Comparison of ENCODE assay signal across 8 cellular contexts in the genomic region with DNA sequence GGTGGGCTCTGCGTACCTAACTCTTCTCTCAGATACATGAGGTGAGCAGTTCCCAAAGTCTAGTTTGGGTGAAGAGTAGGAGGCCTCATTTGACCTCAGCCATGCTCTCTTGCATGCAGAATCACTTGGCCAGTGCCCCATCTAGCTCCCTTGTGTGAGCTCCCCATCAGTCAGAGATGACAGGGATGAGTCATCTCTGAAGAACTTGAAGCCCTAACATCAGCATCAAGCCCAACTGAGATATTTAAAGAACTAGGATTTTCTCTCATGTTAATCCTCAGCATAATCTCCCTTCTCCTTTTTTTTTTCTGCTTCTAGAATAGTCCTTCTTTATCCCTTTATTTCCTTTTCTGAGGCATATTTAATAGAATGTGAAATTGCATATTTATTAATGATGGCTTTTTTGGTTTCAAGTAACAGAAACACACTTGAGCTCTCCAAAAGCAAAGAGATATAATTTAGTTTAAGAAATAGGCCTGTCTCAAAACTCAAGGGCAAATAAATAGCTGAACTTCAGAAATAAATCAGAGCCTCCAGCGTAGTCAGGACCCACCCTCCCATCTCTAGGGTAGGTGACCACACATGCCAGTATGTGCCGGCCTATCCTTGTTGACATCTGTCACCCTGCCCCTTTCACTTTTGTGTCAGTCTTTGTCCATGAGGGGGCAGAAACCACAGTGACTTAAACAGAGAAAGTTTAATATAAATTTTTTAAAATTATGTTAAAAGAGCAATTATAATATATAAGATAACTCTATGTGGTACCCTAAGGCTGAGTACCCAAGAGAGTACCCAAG.
DNase-seq lines count a peak whose midpoint lies in the region; ATAC-seq and TF ChIP-seq lines count a peak whose summit lies in the region.

No MANE protein-coding gene starts in this region.

- no peak for TF ChIP-seq POLR2A in esophagus squamous epithelium (IDR thresholded peaks at IDR 0.05)

- ATAC-seq in GM21367 (IDR thresholded peaks at IDR 0.05; ENCODE audit: unreplicated experiment): peak; percentile 86
- ATAC-seq in HG03565 (IDR thresholded peaks at IDR 0.05; ENCODE audit: unreplicated experiment): peak; percentile 79

- WGBS in esophagus squamous epithelium, 2 donors: 61 to 85% methylated on average over 3 of the region's 3 CpGs

- peak; percentile 13 for DNase-seq in DMS53 treated with DMSO at 0.1 percent for 48 hours (lab: John Stamatoyannopoulos, UW; ENCODE audit: unreplicated experiment)
- DNase-seq in dermis blood vessel endothelial cell: peak; percentile 27
- no peak for DNase-seq in Ammon's horn (ENCODE audit: low spot score)
- no peak for DNase-seq in NCI-H1930 (lab: John Stamatoyannopoulos, UW)
- no peak for DNase-seq in NCI-H1694 (lab: John Stamatoyannopoulos, UW)
- no peak for DNase-seq in esophagus squamous epithelium (lab: John Stamatoyannopoulos, UW)

- H3K27me3 ChIP-seq in esophagus squamous epithelium: no peaks in the 10 kb centered on the region

- intact Hi-C loops in esophagus squamous epithelium (cut with DNase I): no loop called here

- no peak overlapping the region for H3K4me3 ChIP-seq in esophagus squamous epithelium

- peak overlapping the region in 1 of 4 donors; percentile 25 for H3K27ac ChIP-seq in esophagus squamous epithelium

- H3K9me3 ChIP-seq in esophagus squamous epithelium: no peaks in the 10 kb centered on the region

- H3K4me1 ChIP-seq in esophagus squamous epithelium: peaks cover 0 to 7% (median 4%) of the 10 kb centered on the region in 3 donors

- no peaks in the 10 kb centered on the region for H3K36me3 ChIP-seq in esophagus squamous epithelium

- TF ChIP-seq CTCF in esophagus squamous epithelium (IDR thresholded peaks at IDR 0.05): no peak

Comparison
In these comparisons a context has a peak if more than half of its experiments do, and no peak if none do; other contexts are left out.
1. DNase-seq: peak in DMS53 treated with DMSO at 0.1 percent for 48 hours (single experiment) and dermis blood vessel endothelial cell (single experiment); none in Ammon's horn (single experiment), NCI-H1930 (0 of 2), NCI-H1694 (single experiment) and esophagus squamous epithelium (single experiment).